In genomic region chr12:132084681-132085635, GRCh38 we compare ENCODE assay signal across 8 cellular contexts. TPM values are rescaled to one million over a fixed set of nuclear protein-coding genes. Genes with fewer than 3 reads are reported as not detected.
DNase-seq lines count a peak whose midpoint lies in the region; ATAC-seq, FAIRE-seq and TF ChIP-seq lines count a peak whose summit lies in the region.

No MANE protein-coding gene starts in this region.

- H3K27ac ChIP-seq in HEK293 (ENCODE audit: extremely low read depth, low read depth, low read length) (no peak overlapping the region), ovary (peak overlapping the region in 1 of 2 donors; percentile 55)

- H3K36me3 ChIP-seq in HEK293 (ENCODE audit: control insufficient read depth in 2 of 2, insufficient read depth in 1 of 2, low read length in 2 of 2) (peaks cover 4 to 31% of the 10 kb centered on the region in 2 experiments; a peak in 1 of 3 replicates), ovary (no peaks in the 10 kb centered on the region)

- ATAC-seq in GM18861 (IDR thresholded peaks at IDR 0.05; ENCODE audit: unreplicated experiment): no peak

- TF ChIP-seq POLR2A in ovary (IDR thresholded peaks at IDR 0.05): no peak

- DNase-seq in D721Med (ENCODE audit: insufficient read length, low spot score) (peak; percentile 34), RCC 7860 (ENCODE audit: low spot score) (peak; percentile 42), glomerular endothelial cell (ENCODE audit: extremely low read depth, low read depth, low spot score) (peak; percentile 7), ovary (peak; percentile 70 to 83 (median 72)), urothelium cell line (ENCODE audit: low spot score) (peak; percentile 74)
- DNase-seq in activated gamma-delta T cell treated with anti-CD3 and anti-CD28 coated beads, Interleukin-2, amount 50 U/mL, for 16 hours (ENCODE audit: low read depth): peak; percentile 12

- CTCF ChIA-PET in HEK293 (lab: Yijun Ruan, JAX): no interaction called here

- H3K4me3 ChIP-seq in HEK293 (ENCODE audit: low read depth, low read length): peak overlapping the region; percentile 88
- H3K4me3 ChIP-seq in ovary: peak overlapping the region; percentile 94

- FAIRE-seq in D721Med (lab: Jason Lieb, UNC) (no peak), RCC 7860 (lab: Jason Lieb, UNC) (no peak), urothelium cell line (lab: Jason Lieb, UNC) (peak; percentile 42)

- POLR2A ChIA-PET in HEK293 (lab: Yijun Ruan, JAX): no interaction called here

- WGBS in ovary, 3 donors: 3 to 7% (median 4%) methylated on average over 48 to 51 of the region's 51 CpGs

- intact Hi-C loops in ovary (cut with DNase I): no loop called here

- no peaks in the 10 kb centered on the region for H3K27me3 ChIP-seq in ovary

- H3K4me1 ChIP-seq in HEK293 (ENCODE audit: control insufficient read depth, insufficient read depth, low read length) (peaks cover 3% of the 10 kb centered on the region; the same call in 1 of the 2 replicates), ovary (ENCODE audit: insufficient read depth) (peaks cover 7% of the 10 kb centered on the region)

- no peak for TF ChIP-seq CTCF in D721Med (IDR thresholded peaks at IDR 0.05; ENCODE audit: insufficient read depth, missing control alignments)
- TF ChIP-seq CTCF in HEK293 (tag by site-specific recombination; IDR thresholded peaks at IDR 0.05): no peak
- no peak for TF ChIP-seq CTCF in ovary (IDR thresholded peaks at IDR 0.05)

- TF ChIP-seq EP300 in ovary (IDR thresholded peaks at IDR 0.05): no peak

- no peaks in the 10 kb centered on the region for H3K9me3 ChIP-seq in HEK293 (ENCODE audit: control insufficient read depth, insufficient read depth, low read depth, low read length)
- H3K9me3 ChIP-seq in ovary: no peaks in the 10 kb centered on the region

TF ChIP-seq in HEK293, 187 proteins besides CTCF, POLR2A, EP300 and RAD21 (continues in another document):
- TF ChIP-seq ZNF677 (tag by site-specific recombination; IDR thresholded peaks at IDR 0.05): no peak
- TF ChIP-seq HOXD13 (CRISPR knock-in tag; IDR thresholded peaks at IDR 0.05; ENCODE audit: borderline replicate concordance): no peak
- TF ChIP-seq ZNF501 (tag by site-specific recombination; IDR thresholded peaks at IDR 0.05): no peak
- TF ChIP-seq TCF7L2 (IDR thresholded peaks at IDR 0.05; ENCODE audit: borderline replicate concordance, low read depth, low read length): no peak
- peak; percentile 63 for TF ChIP-seq SP7 (tag by site-specific recombination; IDR thresholded peaks at IDR 0.05)
- TF ChIP-seq ZNF488 (tag by site-specific recombination; IDR thresholded peaks at IDR 0.05): no peak
- TF ChIP-seq ZNF449 (tag by site-specific recombination; IDR thresholded peaks at IDR 0.05): no peak
- TF ChIP-seq ZSCAN23 (tag by site-specific recombination; IDR thresholded peaks at IDR 0.05): no peak
- TF ChIP-seq ZNF311 (tag by site-specific recombination; IDR thresholded peaks at IDR 0.05; ENCODE audit: borderline replicate concordance): no peak
- TF ChIP-seq ZNF624 (tag by site-specific recombination; IDR thresholded peaks at IDR 0.05): no peak
- TF ChIP-seq ZNF169 (tag by site-specific recombination; IDR thresholded peaks at IDR 0.05): no peak
- TF ChIP-seq ZNF670 (tag by site-specific recombination; IDR thresholded peaks at IDR 0.05; ENCODE audit: low read depth): no peak
- no peak for TF ChIP-seq ZNF157 (tag by site-specific recombination; IDR thresholded peaks at IDR 0.05)
- no peak for TF ChIP-seq REST (tag by site-specific recombination; IDR thresholded peaks at IDR 0.05)
- TF ChIP-seq ZNF202 (tag by site-specific recombination; IDR thresholded peaks at IDR 0.05; ENCODE audit: borderline replicate concordance): no peak
- TF ChIP-seq ZNF596 (tag by site-specific recombination; IDR thresholded peaks at IDR 0.05): no peak
- TF ChIP-seq ZNF621 (tag by site-specific recombination; IDR thresholded peaks at IDR 0.05): no peak
- TF ChIP-seq ZNF324 (tag by site-specific recombination; IDR thresholded peaks at IDR 0.05): no peak
- TF ChIP-seq ZFP37 (tag by site-specific recombination; IDR thresholded peaks at IDR 0.05): no peak
- peak; percentile 82 for TF ChIP-seq HIC1 (tag by site-specific recombination; IDR thresholded peaks at IDR 0.05)
- TF ChIP-seq ZBTB7A (tag by site-specific recombination; IDR thresholded peaks at IDR 0.05; ENCODE audit: low read depth): peak; percentile 15; the same call in 1 of the 2 replicates
- TF ChIP-seq ZNF184 (tag by site-specific recombination; IDR thresholded peaks at IDR 0.05): no peak
- no peak for TF ChIP-seq ZNF426 (tag by site-specific recombination; IDR thresholded peaks at IDR 0.05)
- TF ChIP-seq MZF1 (tag by site-specific recombination; IDR thresholded peaks at IDR 0.05; ENCODE audit: borderline replicate concordance): no peak
- no peak for TF ChIP-seq ZNF571 (tag by site-specific recombination; IDR thresholded peaks at IDR 0.05)
- TF ChIP-seq ZNF837 (tag by site-specific recombination; IDR thresholded peaks at IDR 0.05): no peak

RNA-seq across cellular contexts. Expression of gene DDX51, which starts 59.2 kb away (rescaled TPM):
- 9.9 and 16.0 TPM in 2 replicates for total RNA-seq in glomerular endothelial cell
- 10 to 100 TPM; 18.0 to 26.2 (median 21.8) TPM for total RNA-seq in ovary
- 10 to 100 TPM in 1 of 2 donors, 1 to 10 TPM in 1; 10.0 to 21.9 TPM for polyA plus RNA-seq in ovary

RNA-seq across cellular contexts. Expression of gene NOC4L, which starts 59.3 kb away (rescaled TPM):
- total RNA-seq in glomerular endothelial cell (22.0 and 23.2 TPM in 2 replicates), ovary (10 to 100 TPM in 6 of 7 donors, 1 to 10 TPM in 1; 8.6 to 23.4 (median 18.5) TPM)
- 10 to 100 TPM in 1 of 2 donors, 1 to 10 TPM in 1; 1.2 to 24.6 TPM for polyA plus RNA-seq in ovary

Comparison
In these comparisons a context has a peak if more than half of its experiments do, and no peak if none do; other contexts are left out.
1. DNase-seq: peak in every context shown above with its lines; median percentile 74 in urothelium cell line; 72 in ovary; 42 in RCC 7860; 34 in D721Med; 12 in activated gamma-delta T cell treated with anti-CD3 and anti-CD28 coated beads, Interleukin-2, amount 50 U/mL, for 16 hours; 7 in glomerular endothelial cell.